Comparison of ENCODE assay signal across 15 cellular contexts in genomic region chr1:51576085-51576444, GRCh38. TPM values are rescaled to one million over a fixed set of nuclear protein-coding genes. Genes with fewer than 3 reads are reported as not detected.
DNase-seq lines count a peak whose midpoint lies in the region; ATAC-seq and TF ChIP-seq lines count a peak whose summit lies in the region.
"Had no signal": no experiment of that assay in that cellular context is flagged by ENCODE, and none has a peak within 500 bp of the region (broad histone marks: within the 10 kb centered on the region; RNA-seq: fewer than 3 reads in every experiment).

No MANE protein-coding gene starts in this region.

- no peaks in the 10 kb centered on the region for H3K36me3 Mint-ChIP-seq in effector memory CD8-positive, alpha-beta T cell (ENCODE audit: insufficient read depth)

- no peaks in the 10 kb centered on the region for H3K27me3 Mint-ChIP-seq in effector memory CD8-positive, alpha-beta T cell

- H3K4me1 Mint-ChIP-seq in effector memory CD8-positive, alpha-beta T cell (ENCODE audit: low read depth in 2 of 2) = peaks cover 15 to 20% of the 10 kb centered on the region in 2 donors

- ATAC-seq in effector memory CD8-positive, alpha-beta T cell (replicated peaks) = no peak
- ATAC-seq in omental fat pad (ENCODE audit: low FRiP score) = no peak
- ATAC-seq in GM21390 (IDR thresholded peaks at IDR 0.05; ENCODE audit: unreplicated experiment) = no peak

- H3K36me3 ChIP-seq in BLaER1 treated with 17β-estradiol and CSF1 and Interleukin-3, amounts not matched to agents 10 nM and 100 nM = no peaks in the 10 kb centered on the region
- no peaks in the 10 kb centered on the region for H3K36me3 ChIP-seq in SJSA1

- H3K27me3 ChIP-seq in BLaER1 treated with 17β-estradiol and CSF1 and Interleukin-3, amounts not matched to agents 10 nM and 100 nM = no peaks in the 10 kb centered on the region
- no peaks in the 10 kb centered on the region for H3K27me3 ChIP-seq in SJSA1 (replicated peaks)

- DNase-seq in GM12865 (ENCODE audit: low read depth) (peak; percentile 74), SJSA1 (ENCODE audit: low read depth in 1 of 2, low spot score in 2 of 2) (no peak), NCI-H524 treated with DMSO at 0.1 percent for 48 hours (lab: John Stamatoyannopoulos, UW) (no peak), omental fat pad (ENCODE audit: low spot score) (no peak), NCI-H187 (lab: John Stamatoyannopoulos, UW) (no peak)
- DNase-seq in effector memory CD8-positive, alpha-beta T cell = no peak
- DNase-seq: activated CD8-positive, alpha-beta memory T cell treated with anti-CD3 and anti-CD28 coated beads, Interleukin-2, amount 50 U/mL, for 48 hours; anterior cingulate cortex; C1 segment of cervical spinal cord; GOT3; head of caudate nucleus; kidney glomerular epithelial cell; NCI-H1105 had no signal

- TF ChIP-seq CTCF in GM12865 (IDR thresholded peaks at IDR 0.05; ENCODE audit: insufficient read depth, low read depth, low read length, missing control alignments) (no peak), omental fat pad (IDR thresholded peaks at IDR 0.05) (no peak)

- H3K4me3 ChIP-seq in BLaER1 treated with 17β-estradiol and CSF1 and Interleukin-3, amounts not matched to agents 10 nM and 100 nM = no peak overlapping the region
- no peak overlapping the region for H3K4me3 ChIP-seq in GM12865 (ENCODE audit: low read depth, low read length)
- H3K4me3 ChIP-seq in SJSA1 = no peak overlapping the region

- H4K20me1 ChIP-seq in BLaER1 treated with 17β-estradiol and CSF1 and Interleukin-3, amounts not matched to agents 10 nM and 100 nM = no peaks in the 10 kb centered on the region

- H3K4me3 Mint-ChIP-seq in effector memory CD8-positive, alpha-beta T cell = no peak overlapping the region

- peak overlapping the region in 4 of 11 experiments; percentile 0 to 39 (median 32); a peak in 4 of 22 replicates for H3K9ac ChIP-seq in BLaER1 treated with 17β-estradiol and CSF1 and Interleukin-3, amounts not matched to agents 10 nM and 100 nM

- H3K9me3 Mint-ChIP-seq in effector memory CD8-positive, alpha-beta T cell = no peaks in the 10 kb centered on the region

- H3K9me3 ChIP-seq in BLaER1 treated with 17β-estradiol and CSF1 and Interleukin-3, amounts not matched to agents 10 nM and 100 nM (replicated peaks in 1 of 11) = peaks cover 0 to 19% (median 7%) of the 10 kb centered on the region in 11 experiments; a peak in 11 of 22 replicates
- H3K9me3 ChIP-seq in SJSA1 (replicated peaks) = no peaks in the 10 kb centered on the region

- peaks cover 56 to 68% (median 58%) of the 10 kb centered on the region in 10 experiments for H3K4me1 ChIP-seq in BLaER1 treated with 17β-estradiol and CSF1 and Interleukin-3, amounts not matched to agents 10 nM and 100 nM
- H3K4me1 ChIP-seq in SJSA1 (replicated peaks) = peaks cover 30% of the 10 kb centered on the region

- H3K27ac Mint-ChIP-seq in effector memory CD8-positive, alpha-beta T cell = peak overlapping the region; percentile 26 to 36

- H3K27ac ChIP-seq in BLaER1 treated with 17β-estradiol and CSF1 and Interleukin-3, amounts not matched to agents 10 nM and 100 nM = peak overlapping the region in 10 of 11 experiments; percentile 49 to 77 (median 66); a peak in 19 of 22 replicates
- peak overlapping the region; percentile 54 for H3K27ac ChIP-seq in SJSA1

- peak overlapping the region; percentile 42 to 83 (median 62); a peak in 21 of 22 replicates for H3K4me2 ChIP-seq in BLaER1 treated with 17β-estradiol and CSF1 and Interleukin-3, amounts not matched to agents 10 nM and 100 nM

RNA-seq across cellular contexts. Expression of gene OSBPL9, which starts 40.8 kb away (rescaled TPM):
- total RNA-seq in SJSA1 (2014; rRNA removed; shearing (Covaris generic)) = 86.3 and 117 TPM in 2 replicates
- total RNA-seq in omental fat pad = 10 to 100 TPM; 47.6 to 88.4 (median 56.8) TPM

RNA-seq across cellular contexts. Expression of gene EPS15, which starts 57.0 kb away (rescaled TPM):
- total RNA-seq in SJSA1 (2014; rRNA removed; shearing (Covaris generic)) = 30.4 and 31.7 TPM in 2 replicates
- 100 to 1,000 TPM in 1 of 4 donors, 10 to 100 TPM in 3; 83.1 to 186 (median 92.9) TPM for total RNA-seq in omental fat pad
